8 cellular contexts compared by ENCODE assay signal in genomic region chr4:86972997-86973396, GRCh38. TPM values are rescaled to one million over a fixed set of nuclear protein-coding genes. Genes with fewer than 3 reads are reported as not detected.
DNase-seq lines count a peak whose midpoint lies in the region; ATAC-seq and TF ChIP-seq lines count a peak whose summit lies in the region.

No MANE protein-coding gene starts in this region.

- no peak overlapping the region for H3K4me3 Mint-ChIP-seq in WTC11
- no peak overlapping the region for H3K4me3 Mint-ChIP-seq in natural killer cell

- intact Hi-C loops in left colon (cut with DNase I, micrococcal nuclease) (no loop called here), natural killer cell (cut with micrococcal nuclease) (no loop called here)

- peak overlapping the region; percentile 31 for H3K4me3 ChIP-seq in LNCaP clone FGC (ENCODE audit: low read depth, low read length)

- peak overlapping the region; percentile 60 for H3K27ac ChIP-seq in C4-2B

- H3K27ac Mint-ChIP-seq in WTC11 (peak overlapping the region; percentile 83), natural killer cell (peak overlapping the region in 1 of 2 donors; percentile 49)

- DNase-seq in LNCaP clone FGC (ENCODE audit: low read depth): peak; percentile 89
- DNase-seq in WTC11 (ENCODE audit: low spot score): peak; percentile 19
- peak; percentile 56 to 77 for DNase-seq in left colon
- DNase-seq in natural killer cell: no peak
- no peak for DNase-seq in retina
- no peak for DNase-seq in NCI-H2107 treated with DMSO at 0.1 percent for 48 hours (lab: John Stamatoyannopoulos, UW; ENCODE audit: unreplicated experiment)

- CTCF ChIA-PET in WTC11 (lab: Charles Lee): interaction anchor here (1.2 to 1.4 kb wide), 3 partner anchors 11 to 37 kb away, joined by 3 to 5 read pairs (median 4); no protein-coding TSS in a partner anchor

- POLR2A ChIA-PET in WTC11 (lab: Charles Lee): interaction anchor here (1.0 kb wide), 1 partner anchor 28 kb away, joined by 3 read pairs; no protein-coding TSS in a partner anchor

- no peaks in the 10 kb centered on the region for H3K36me3 Mint-ChIP-seq in WTC11
- H3K36me3 Mint-ChIP-seq in natural killer cell: no peaks in the 10 kb centered on the region

- H3K4me1 Mint-ChIP-seq in WTC11: peaks cover 67% of the 10 kb centered on the region
- peaks cover 31 to 46% of the 10 kb centered on the region in 2 donors for H3K4me1 Mint-ChIP-seq in natural killer cell

- H3K9me3 Mint-ChIP-seq in WTC11 (no peaks in the 10 kb centered on the region), natural killer cell (no peaks in the 10 kb centered on the region)

- TF ChIP-seq CTCF in C4-2B (conservative IDR thresholded peaks at IDR 0.05): no peak
- no peak for TF ChIP-seq CTCF in LNCaP clone FGC (IDR thresholded peaks at IDR 0.05; ENCODE audit: control insufficient read depth, extremely low read depth, insufficient read depth)
- no peak for TF ChIP-seq CTCF in WTC11 (IDR thresholded peaks at IDR 0.05)
- no peak for TF ChIP-seq CTCF in natural killer cell (IDR thresholded peaks at IDR 0.05)

- ATAC-seq in WTC11 (peak; percentile 85), left colon (peak; percentile 72), natural killer cell (no peak), GM21390 (IDR thresholded peaks at IDR 0.05; ENCODE audit: unreplicated experiment) (no peak)

- no peaks in the 10 kb centered on the region for H3K27me3 Mint-ChIP-seq in WTC11 (ENCODE audit: low read depth)
- no peaks in the 10 kb centered on the region for H3K27me3 Mint-ChIP-seq in natural killer cell (ENCODE audit: low read depth in 2 of 2)

TF ChIP-seq in WTC11, 78 proteins besides CTCF, POLR2A, EP300 and RAD21:
- TF ChIP-seq E2F4 (CRISPR knock-in tag; IDR thresholded peaks at IDR 0.05; ENCODE audit: borderline replicate concordance, low read depth) (no peak), PREB (CRISPR knock-in tag; IDR thresholded peaks at IDR 0.05; ENCODE audit: borderline replicate concordance) (no peak), ATF2 (CRISPR knock-in tag; IDR thresholded peaks at IDR 0.05; ENCODE audit: borderline replicate concordance, low read depth) (no peak), ZNF138 (CRISPR knock-in tag; conservative IDR thresholded peaks at IDR 0.05) (no peak), ETV6 (CRISPR knock-in tag; IDR thresholded peaks at IDR 0.05) (no peak), MXD4 (CRISPR knock-in tag; IDR thresholded peaks at IDR 0.05; ENCODE audit: borderline replicate concordance) (no peak), TEAD1 (CRISPR knock-in tag; IDR thresholded peaks at IDR 0.05) (no peak), NR1H2 (CRISPR knock-in tag; IDR thresholded peaks at IDR 0.05) (no peak), OVOL2 (CRISPR knock-in tag; IDR thresholded peaks at IDR 0.05; ENCODE audit: borderline replicate concordance) (no peak)

RNA-seq across cellular contexts. Expression of gene AFF1, which starts 38.2 kb away (rescaled TPM):
- total RNA-seq in WTC11 (2021): 72.6 to 93.4 TPM (median 83.9 TPM) in 3 replicates
- total RNA-seq in left colon: 10 to 100 TPM; 86.2 to 95.2 TPM
- 10 to 100 TPM; 87.9 to 93.4 (median 91.7) TPM for total RNA-seq in natural killer cell

Comparison
In these comparisons a context has a peak if more than half of its experiments do, and no peak if none do; other contexts are left out.
1. DNase-seq: peak in LNCaP clone FGC (single experiment), WTC11 (single experiment) and left colon (2 of 2); none in natural killer cell (single experiment), retina (single experiment) and NCI-H2107 treated with DMSO at 0.1 percent for 48 hours (single experiment).
2. ATAC-seq: peak in WTC11 (single experiment) and left colon (single experiment); none in natural killer cell (0 of 3) and GM21390 (single experiment).